34 cellular contexts compared by ENCODE assay signal in the genomic region with DNA sequence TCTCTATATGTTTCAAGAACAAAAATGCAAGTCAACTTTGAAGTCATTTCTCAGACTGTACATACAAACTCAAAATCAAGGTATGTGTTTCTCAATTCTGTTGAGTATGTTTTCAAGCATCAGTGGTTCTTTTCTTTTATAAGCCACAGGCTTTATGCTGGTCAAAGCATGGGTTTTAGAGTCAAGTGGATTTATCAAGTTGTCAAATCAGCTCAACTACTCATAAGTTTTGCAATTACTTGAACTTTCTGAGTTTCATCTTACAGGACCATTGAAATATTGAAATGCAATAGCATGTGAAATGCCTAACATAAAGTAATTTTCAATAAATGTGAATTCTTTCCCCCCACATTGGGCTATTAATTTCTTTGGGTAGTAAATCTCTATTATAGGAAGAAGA.
"Had no signal": no experiment of that assay in that cellular context is flagged by ENCODE, and none has a peak within 500 bp of the region (broad histone marks: within the 10 kb centered on the region; RNA-seq: fewer than 3 reads in every experiment).

No MANE protein-coding gene starts in this region.

- H3K36me3 ChIP-seq: ascending aorta, brain microvascular endothelial cell, esophagus muscularis mucosa, gastroesophageal sphincter, heart right ventricle, WERI-Rb-1 had no signal

- DNase-seq: activated B cell treated with CpG ODN at 0.5 μM for 24 hours; activated CD4-positive, alpha-beta T cell treated with anti-CD3 and anti-CD28 coated beads for 48 hours; activated CD4-positive, alpha-beta T cell treated with anti-CD3 and anti-CD28 coated beads, Interleukin-2, amount 50 U/mL, for 1 hour; activated CD4-positive, alpha-beta T cell treated with anti-CD3 and anti-CD28 coated beads, Interleukin-2, amount 50 U/mL, for 48 hours; activated CD8-positive, alpha-beta memory T cell treated with anti-CD3 and anti-CD28 coated beads, Interleukin-2, amount 10 ng/mL, durations not matched to agents 7 days and 5 days; activated CD8-positive, alpha-beta memory T cell treated with anti-CD3 and anti-CD28 coated beads, Interleukin-2, amount 50 U/mL, for 4 hours; activated CD8-positive, alpha-beta T cell treated with anti-CD3 and anti-CD28 coated beads, Interleukin-2, amount 10 ng/mL, durations not matched to agents 7 days and 5 days; activated effector memory CD4-positive, alpha-beta T cell treated with anti-CD3 and anti-CD28 coated beads, Interleukin-2, amount 50 U/mL, for 16 hours; activated naive CD4-positive, alpha-beta T cell treated with anti-CD3 and anti-CD28 coated beads, Interleukin-2, amount 10 ng/mL, durations not matched to agents 7 days and 5 days; activated naive CD8-positive, alpha-beta T cell treated with anti-CD3 and anti-CD28 coated beads, Interleukin-2, amount 10 ng/mL, durations not matched to agents 7 days and 5 days; activated T-cell treated with anti-CD3 and anti-CD28 coated beads, Interleukin-2, amount 50 U/mL, for 1 hour; activated T-cell treated with anti-CD3 and anti-CD28 coated beads, Interleukin-2, amount 50 U/mL, for 48 hours; amygdala; brain microvascular endothelial cell; caudate nucleus; cortex of kidney; dermis blood vessel endothelial cell; effector CD4-positive, alpha-beta T cell; effector memory CD8-positive, alpha-beta T cell; erythroblast; foreskin melanocyte; heart right ventricle; SW 1271; T-cell; T1000; WERI-Rb-1 had no signal

- H3K36me3 Mint-ChIP-seq: activated CD8-positive, alpha-beta memory T cell treated with anti-CD3 and anti-CD28 coated beads, Interleukin-2, amount 10 ng/mL, durations not matched to agents 7 days and 5 days; activated naive CD4-positive, alpha-beta T cell treated with anti-CD3 and anti-CD28 coated beads, Interleukin-2, amount 10 ng/mL, durations not matched to agents 7 days and 5 days; activated naive CD4-positive, alpha-beta T cell treated with anti-CD3 and anti-CD28 coated beads, Interleukin-2, amount 50 U/mL, for 72 hours; activated naive CD8-positive, alpha-beta T cell treated with anti-CD3 and anti-CD28 coated beads, Interleukin-2, amount 10 ng/mL, durations not matched to agents 7 days and 5 days; T-cell had no signal

- H3K4me1 ChIP-seq: ascending aorta, esophagus muscularis mucosa, gastroesophageal sphincter, heart right ventricle had no signal

- H3K9me3 Mint-ChIP-seq: activated B cell treated with CpG ODN at 0.5 μM for 24 hours; activated naive CD4-positive, alpha-beta T cell treated with anti-CD3 and anti-CD28 coated beads, Interleukin-2, amount 10 ng/mL, durations not matched to agents 7 days and 5 days; activated naive CD4-positive, alpha-beta T cell treated with anti-CD3 and anti-CD28 coated beads, Interleukin-2, amount 50 U/mL, for 72 hours; activated naive CD8-positive, alpha-beta T cell treated with anti-CD3 and anti-CD28 coated beads, Interleukin-2, amount 10 ng/mL, durations not matched to agents 7 days and 5 days; activated T-helper 1 cell treated with anti-CD3 and anti-CD28 coated beads, Interleukin-12 subunit alpha, Interleukin-12 subunit beta, Interleukin-2, Interleukin-4 antibody, amounts not matched to agents 30 ng/mL and 10 ng/mL and 1 ng/mL, durations not matched to agents 14 hours and 24 hours and 36 hours; activated T-helper 2 cell treated with anti-CD3 and anti-CD28 coated beads, Interferon-gamma antibody, Interleukin-2, Interleukin-4, amounts not matched to agents 10 μg/mL and 5 μg/mL and 100 μg/mL, durations not matched to agents 14 hours and 24 hours and 36 hours; effector memory CD8-positive, alpha-beta T cell; T-cell; T-helper 1 cell treated with Interleukin-12 subunit alpha and Interleukin-12 subunit beta and Interleukin-4 antibody, amounts not matched to agents 30 μg/mL and 1 μg/mL, for 36 hours had no signal

- H3K27me3 Mint-ChIP-seq: activated B cell treated with CpG ODN at 0.5 μM for 24 hours; activated CD8-positive, alpha-beta memory T cell treated with anti-CD3 and anti-CD28 coated beads, Interleukin-2, amount 10 ng/mL, durations not matched to agents 7 days and 5 days; activated naive CD4-positive, alpha-beta T cell treated with anti-CD3 and anti-CD28 coated beads, Interleukin-2, amount 10 ng/mL, durations not matched to agents 7 days and 5 days; activated naive CD8-positive, alpha-beta T cell treated with anti-CD3 and anti-CD28 coated beads, Interleukin-2, amount 10 ng/mL, durations not matched to agents 7 days and 5 days; effector memory CD8-positive, alpha-beta T cell had no signal

- H3K27me3 ChIP-seq: ascending aorta, brain microvascular endothelial cell, esophagus muscularis mucosa, gastroesophageal sphincter had no signal

- H3K4me1 Mint-ChIP-seq: activated B cell treated with CpG ODN at 0.5 μM for 24 hours; activated CD8-positive, alpha-beta memory T cell treated with anti-CD3 and anti-CD28 coated beads, Interleukin-2, amount 10 ng/mL, durations not matched to agents 7 days and 5 days; activated naive CD4-positive, alpha-beta T cell treated with anti-CD3 and anti-CD28 coated beads, Interleukin-2, amount 10 ng/mL, durations not matched to agents 7 days and 5 days; activated naive CD8-positive, alpha-beta T cell treated with anti-CD3 and anti-CD28 coated beads, Interleukin-2, amount 10 ng/mL, durations not matched to agents 7 days and 5 days; T-cell had no signal

- H3K27ac ChIP-seq: ascending aorta, brain microvascular endothelial cell, esophagus muscularis mucosa, gastroesophageal sphincter, heart right ventricle, WERI-Rb-1 had no signal

- H3K9me3 ChIP-seq: ascending aorta, esophagus muscularis mucosa, gastroesophageal sphincter, heart right ventricle had no signal

- ATAC-seq: activated CD4-positive, CD25-positive, alpha-beta regulatory T cell treated with anti-CD3 and anti-CD28 coated beads, Interleukin-2, amount 50 U/mL, for 24 hours; activated CD8-positive, alpha-beta memory T cell treated with anti-CD3 and anti-CD28 coated beads, Interleukin-2, amount 10 ng/mL, durations not matched to agents 7 days and 5 days; activated CD8-positive, alpha-beta T cell treated with anti-CD3 and anti-CD28 coated beads, Interleukin-2, amount 10 ng/mL, durations not matched to agents 7 days and 5 days; activated naive CD4-positive, alpha-beta T cell treated with anti-CD3 and anti-CD28 coated beads, Interleukin-2, amount 50 U/mL, for 72 hours; effector memory CD8-positive, alpha-beta T cell; gastroesophageal sphincter; heart right ventricle; T-cell had no signal

- H3K4me3 Mint-ChIP-seq: activated B cell treated with CpG ODN at 0.5 μM for 24 hours; activated CD8-positive, alpha-beta memory T cell treated with anti-CD3 and anti-CD28 coated beads, Interleukin-2, amount 10 ng/mL, durations not matched to agents 7 days and 5 days; activated CD8-positive, alpha-beta T cell treated with anti-CD3 and anti-CD28 coated beads, Interleukin-2, amount 10 ng/mL, durations not matched to agents 7 days and 5 days; activated naive CD4-positive, alpha-beta T cell treated with anti-CD3 and anti-CD28 coated beads, Interleukin-2, amount 10 ng/mL, durations not matched to agents 7 days and 5 days; activated naive CD8-positive, alpha-beta T cell treated with anti-CD3 and anti-CD28 coated beads, Interleukin-2, amount 10 ng/mL, durations not matched to agents 7 days and 5 days; activated T-helper 1 cell treated with anti-CD3 and anti-CD28 coated beads, Interleukin-12 subunit alpha, Interleukin-12 subunit beta, Interleukin-2, Interleukin-4 antibody, amounts not matched to agents 30 ng/mL and 10 ng/mL and 1 ng/mL, durations not matched to agents 14 hours and 24 hours and 36 hours; effector memory CD8-positive, alpha-beta T cell; T-cell; T-helper 1 cell treated with Interleukin-12 subunit alpha and Interleukin-12 subunit beta and Interleukin-4 antibody, amounts not matched to agents 30 μg/mL and 1 μg/mL, for 36 hours had no signal

- H3K4me3 ChIP-seq: ascending aorta, esophagus muscularis mucosa, gastroesophageal sphincter, heart right ventricle had no signal

- H3K27ac Mint-ChIP-seq: activated B cell treated with CpG ODN at 0.5 μM for 24 hours; activated CD8-positive, alpha-beta memory T cell treated with anti-CD3 and anti-CD28 coated beads, Interleukin-2, amount 10 ng/mL, durations not matched to agents 7 days and 5 days; activated CD8-positive, alpha-beta T cell treated with anti-CD3 and anti-CD28 coated beads, Interleukin-2, amount 10 ng/mL, durations not matched to agents 7 days and 5 days; activated naive CD4-positive, alpha-beta T cell treated with anti-CD3 and anti-CD28 coated beads, Interleukin-2, amount 10 ng/mL, durations not matched to agents 7 days and 5 days; activated naive CD4-positive, alpha-beta T cell treated with anti-CD3 and anti-CD28 coated beads, Interleukin-2, amount 50 U/mL, for 72 hours; activated naive CD8-positive, alpha-beta T cell treated with anti-CD3 and anti-CD28 coated beads, Interleukin-2, amount 10 ng/mL, durations not matched to agents 7 days and 5 days; activated T-helper 1 cell treated with anti-CD3 and anti-CD28 coated beads, Interleukin-12 subunit alpha, Interleukin-12 subunit beta, Interleukin-2, Interleukin-4 antibody, amounts not matched to agents 30 ng/mL and 10 ng/mL and 1 ng/mL, durations not matched to agents 14 hours and 24 hours and 36 hours; activated T-helper 2 cell treated with anti-CD3 and anti-CD28 coated beads, Interferon-gamma antibody, Interleukin-2, Interleukin-4, amounts not matched to agents 10 μg/mL and 5 μg/mL and 100 μg/mL, durations not matched to agents 14 hours and 24 hours and 36 hours; effector memory CD8-positive, alpha-beta T cell; T-cell; T-helper 1 cell treated with Interleukin-12 subunit alpha and Interleukin-12 subunit beta and Interleukin-4 antibody, amounts not matched to agents 30 μg/mL and 1 μg/mL, for 36 hours had no signal
